ENCODE assay signal across 2 cellular contexts in the genomic region with DNA sequence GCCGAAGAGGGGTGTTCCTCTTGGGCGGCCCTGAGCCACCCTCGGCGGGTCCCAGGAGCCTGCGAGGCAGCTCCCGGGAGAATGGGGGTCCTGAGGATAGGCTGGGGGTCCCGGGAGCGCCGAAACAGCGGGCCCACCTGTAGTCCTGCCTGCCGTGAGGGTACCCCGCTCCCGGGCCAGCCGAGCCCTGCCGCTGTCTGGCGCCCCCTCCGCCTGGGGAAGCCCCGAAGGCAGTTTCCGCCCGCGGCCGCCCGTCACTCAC.
TF ChIP-seq lines count a peak whose summit lies in the region.

No MANE protein-coding gene starts in this region.

TF ChIP-seq in H1, 55 proteins besides CTCF, POLR2A, EP300 and RAD21:
- no peak for TF ChIP-seq GTF2F1 (IDR thresholded peaks at IDR 0.05; ENCODE audit: borderline replicate concordance, low read depth, low read length)

TF ChIP-seq in neural cell, 6 proteins besides CTCF, POLR2A, EP300 and RAD21:
- TF ChIP-seq, protein P1, sequence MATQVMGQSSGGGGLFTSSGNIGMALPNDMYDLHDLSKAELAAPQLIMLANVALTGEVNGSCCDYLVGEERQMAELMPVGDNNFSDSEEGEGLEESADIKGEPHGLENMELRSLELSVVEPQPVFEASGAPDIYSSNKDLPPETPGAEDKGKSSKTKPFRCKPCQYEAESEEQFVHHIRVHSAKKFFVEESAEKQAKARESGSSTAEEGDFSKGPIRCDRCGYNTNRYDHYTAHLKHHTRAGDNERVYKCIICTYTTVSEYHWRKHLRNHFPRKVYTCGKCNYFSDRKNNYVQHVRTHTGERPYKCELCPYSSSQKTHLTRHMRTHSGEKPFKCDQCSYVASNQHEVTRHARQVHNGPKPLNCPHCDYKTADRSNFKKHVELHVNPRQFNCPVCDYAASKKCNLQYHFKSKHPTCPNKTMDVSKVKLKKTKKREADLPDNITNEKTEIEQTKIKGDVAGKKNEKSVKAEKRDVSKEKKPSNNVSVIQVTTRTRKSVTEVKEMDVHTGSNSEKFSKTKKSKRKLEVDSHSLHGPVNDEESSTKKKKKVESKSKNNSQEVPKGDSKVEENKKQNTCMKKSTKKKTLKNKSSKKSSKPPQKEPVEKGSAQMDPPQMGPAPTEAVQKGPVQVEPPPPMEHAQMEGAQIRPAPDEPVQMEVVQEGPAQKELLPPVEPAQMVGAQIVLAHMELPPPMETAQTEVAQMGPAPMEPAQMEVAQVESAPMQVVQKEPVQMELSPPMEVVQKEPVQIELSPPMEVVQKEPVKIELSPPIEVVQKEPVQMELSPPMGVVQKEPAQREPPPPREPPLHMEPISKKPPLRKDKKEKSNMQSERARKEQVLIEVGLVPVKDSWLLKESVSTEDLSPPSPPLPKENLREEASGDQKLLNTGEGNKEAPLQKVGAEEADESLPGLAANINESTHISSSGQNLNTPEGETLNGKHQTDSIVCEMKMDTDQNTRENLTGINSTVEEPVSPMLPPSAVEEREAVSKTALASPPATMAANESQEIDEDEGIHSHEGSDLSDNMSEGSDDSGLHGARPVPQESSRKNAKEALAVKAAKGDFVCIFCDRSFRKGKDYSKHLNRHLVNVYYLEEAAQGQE (IDR thresholded peaks at IDR 0.05; ENCODE audit: borderline replicate concordance) = no peak
- no peak for TF ChIP-seq TAF1 (IDR thresholded peaks at IDR 0.05; ENCODE audit: low read depth)
- TF ChIP-seq SMC3 (conservative IDR thresholded peaks at IDR 0.05; ENCODE audit: poor library complexity) = no peak
